ENCODE assay signal across 22 cellular contexts in the genomic region with DNA sequence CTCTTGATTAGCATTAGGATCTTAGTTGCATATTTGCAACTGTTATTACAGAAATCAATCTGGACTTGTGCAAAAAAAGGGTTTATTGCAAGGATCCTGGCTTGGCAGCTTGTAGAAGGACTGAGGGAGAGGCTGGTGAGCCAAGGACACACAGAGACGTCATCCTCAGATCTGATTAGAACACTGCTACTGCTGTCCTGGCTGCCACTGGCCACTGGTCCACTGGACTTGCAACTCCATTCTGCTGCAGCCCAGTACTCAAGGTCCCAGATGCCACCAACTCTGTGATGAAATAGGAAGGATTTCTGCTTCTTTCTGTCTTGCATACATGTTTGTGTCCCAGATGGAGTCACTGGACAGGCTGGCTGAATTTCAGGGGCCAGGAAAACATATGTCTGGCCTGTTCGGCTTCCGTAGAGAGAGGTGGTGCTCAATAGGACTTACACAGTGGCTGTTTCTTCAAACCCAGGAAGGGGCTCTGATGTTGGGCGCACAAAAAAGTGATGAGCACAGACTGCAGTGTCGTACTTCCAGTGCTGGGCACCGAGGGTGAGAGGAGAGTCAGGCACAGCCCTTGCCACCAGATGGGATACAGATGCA.
DNase-seq lines count a peak whose midpoint lies in the region; ATAC-seq, FAIRE-seq and TF ChIP-seq lines count a peak whose summit lies in the region.
"Had no signal": no experiment of that assay in that cellular context is flagged by ENCODE, and none has a peak within 500 bp of the region (broad histone marks: within the 10 kb centered on the region; RNA-seq: fewer than 3 reads in every experiment).

No MANE protein-coding gene starts in this region.

- peak; percentile 4 for DNase-seq in activated CD8-positive, alpha-beta T cell treated with anti-CD3 and anti-CD28 coated beads, Interleukin-2, amount 10 ng/mL, durations not matched to agents 7 days and 5 days
- DNase-seq in activated CD8-positive, alpha-beta T cell treated with anti-CD3 and anti-CD28 coated beads for 36 hours = no peak
- DNase-seq in K562 (ENCODE audit: extremely low read depth in 1 of 4, low spot score in 3 of 4) = no peak
- DNase-seq in glutamatergic neuron = no peak
- peak; percentile 76 for DNase-seq in sigmoid colon
- no peak for DNase-seq in activated CD4-positive, alpha-beta T cell treated with anti-CD3 and anti-CD28 coated beads, Interleukin-2, amount 10 ng/mL, durations not matched to agents 7 days and 5 days
- DNase-seq in activated CD4-positive, alpha-beta T cell treated with anti-CD3 and anti-CD28 coated beads, Interleukin-2, amount 50 U/mL, for 4 hours = no peak
- DNase-seq: Calu3; CD4-positive, alpha-beta memory T cell; DMS79; GM23248; NCI-H187 treated with DMSO at 0.1 percent for 48 hours; NCI-H446; NCI-H69; OCI-M1 had no signal

- no peaks in the 10 kb centered on the region for H3K4me1 Mint-ChIP-seq in activated CD8-positive, alpha-beta T cell treated with anti-CD3 and anti-CD28 coated beads, Interleukin-2, amount 10 ng/mL, durations not matched to agents 7 days and 5 days (ENCODE audit: low read depth)
- no peaks in the 10 kb centered on the region for H3K4me1 Mint-ChIP-seq in activated CD8-positive, alpha-beta T cell treated with anti-CD3 and anti-CD28 coated beads for 36 hours (ENCODE audit: low read depth)
- H3K4me1 Mint-ChIP-seq in glutamatergic neuron (ENCODE audit: low read depth, unreplicated experiment) = no peaks in the 10 kb centered on the region
- H3K4me1 Mint-ChIP-seq in activated CD4-positive, alpha-beta T cell treated with anti-CD3 and anti-CD28 coated beads, Interleukin-2, amount 10 ng/mL, durations not matched to agents 7 days and 5 days = no peaks in the 10 kb centered on the region
- H3K4me1 Mint-ChIP-seq: CD4-positive, alpha-beta memory T cell; IgD-negative memory B cell had no signal

- no peak overlapping the region for H3K27ac Mint-ChIP-seq in activated CD8-positive, alpha-beta T cell treated with anti-CD3 and anti-CD28 coated beads, Interleukin-2, amount 10 ng/mL, durations not matched to agents 7 days and 5 days
- H3K27ac Mint-ChIP-seq in activated CD8-positive, alpha-beta T cell treated with anti-CD3 and anti-CD28 coated beads for 36 hours = no peak overlapping the region
- peak overlapping the region; percentile 39 for H3K27ac Mint-ChIP-seq in glutamatergic neuron (ENCODE audit: unreplicated experiment)
- H3K27ac Mint-ChIP-seq in activated CD4-positive, alpha-beta T cell treated with anti-CD3 and anti-CD28 coated beads, Interleukin-2, amount 10 ng/mL, durations not matched to agents 7 days and 5 days = no peak overlapping the region
- H3K27ac Mint-ChIP-seq: CD4-positive, alpha-beta memory T cell; IgD-negative memory B cell had no signal

- CTCF ChIA-PET in activated CD8-positive, alpha-beta T cell treated with anti-CD3 and anti-CD28 coated beads, Interleukin-2, amount 10 ng/mL, durations not matched to agents 7 days and 5 days (lab: Charles Lee) = no interaction called here
- CTCF ChIA-PET in activated CD8-positive, alpha-beta T cell treated with anti-CD3 and anti-CD28 coated beads for 36 hours (lab: Charles Lee) = no interaction called here
- CTCF ChIA-PET in K562 (lab: Yijun Ruan, JAX; ENCODE audit: low intra/inter-chr PET ratio) = no interaction called here
- CTCF ChIA-PET in activated CD4-positive, alpha-beta T cell treated with anti-CD3 and anti-CD28 coated beads, Interleukin-2, amount 10 ng/mL, durations not matched to agents 7 days and 5 days (lab: Charles Lee) = no interaction called here

- H3K4me3 Mint-ChIP-seq in activated CD8-positive, alpha-beta T cell treated with anti-CD3 and anti-CD28 coated beads, Interleukin-2, amount 10 ng/mL, durations not matched to agents 7 days and 5 days = no peak overlapping the region
- H3K4me3 Mint-ChIP-seq in activated CD8-positive, alpha-beta T cell treated with anti-CD3 and anti-CD28 coated beads for 36 hours = no peak overlapping the region
- H3K4me3 Mint-ChIP-seq in glutamatergic neuron (ENCODE audit: unreplicated experiment) = no peak overlapping the region
- no peak overlapping the region for H3K4me3 Mint-ChIP-seq in activated CD4-positive, alpha-beta T cell treated with anti-CD3 and anti-CD28 coated beads, Interleukin-2, amount 10 ng/mL, durations not matched to agents 7 days and 5 days
- H3K4me3 Mint-ChIP-seq: CD4-positive, alpha-beta memory T cell; IgD-negative memory B cell had no signal

- H3K4me3 ChIP-seq in K562 = no peak overlapping the region
- H3K4me3 ChIP-seq in sigmoid colon = no peak overlapping the region
- H3K4me3 ChIP-seq: GM23248 had no signal

- H3K4me1 ChIP-seq in K562 (replicated peaks in 1 of 2; ENCODE audit: control insufficient read depth in 2 of 2, insufficient read depth in 2 of 2, low read length in 2 of 2) (no peaks in the 10 kb centered on the region), sigmoid colon (peaks cover 0 to 52% (median 35%) of the 10 kb centered on the region in 4 donors)

- no peak for TF ChIP-seq CTCF in activated CD8-positive, alpha-beta T cell treated with anti-CD3 and anti-CD28 coated beads for 36 hours (IDR thresholded peaks at IDR 0.05)
- TF ChIP-seq CTCF in K562 (IDR thresholded peaks at IDR 0.05 in 2 of 3, conservative IDR thresholded peaks at IDR 0.05 in 1 of 3; ENCODE audit: insufficient read depth in 2 of 3, low read depth in 1 of 3, low read length in 3 of 3) = no peak
- no peak for TF ChIP-seq CTCF in glutamatergic neuron (IDR thresholded peaks at IDR 0.05; ENCODE audit: partially characterized antibody, unreplicated experiment)
- TF ChIP-seq CTCF in sigmoid colon (IDR thresholded peaks at IDR 0.05) = no peak

- H3K9me1 ChIP-seq in K562 (ENCODE audit: control insufficient read depth, insufficient read depth, low read length) = no peaks in the 10 kb centered on the region

- TF ChIP-seq EP300 in K562 (IDR thresholded peaks at IDR 0.05; ENCODE audit: low read length) (no peak), sigmoid colon (IDR thresholded peaks at IDR 0.05) (no peak)

- H3K79me2 ChIP-seq in K562 (ENCODE audit: control insufficient read depth, insufficient read depth, low read length) = no peaks in the 10 kb centered on the region

- no peak for TF ChIP-seq POLR2A in K562 (conservative IDR thresholded peaks at IDR 0.05)
- TF ChIP-seq POLR2A in sigmoid colon (IDR thresholded peaks at IDR 0.05) = no peak

- H3K27me3 Mint-ChIP-seq in activated CD8-positive, alpha-beta T cell treated with anti-CD3 and anti-CD28 coated beads, Interleukin-2, amount 10 ng/mL, durations not matched to agents 7 days and 5 days (ENCODE audit: low read depth) = peaks cover 8% of the 10 kb centered on the region
- peaks cover 4% of the 10 kb centered on the region for H3K27me3 Mint-ChIP-seq in activated CD8-positive, alpha-beta T cell treated with anti-CD3 and anti-CD28 coated beads for 36 hours
- peaks cover 9% of the 10 kb centered on the region for H3K27me3 Mint-ChIP-seq in glutamatergic neuron (ENCODE audit: unreplicated experiment)
- H3K27me3 Mint-ChIP-seq in activated CD4-positive, alpha-beta T cell treated with anti-CD3 and anti-CD28 coated beads, Interleukin-2, amount 10 ng/mL, durations not matched to agents 7 days and 5 days = peaks cover under 1% of the 10 kb centered on the region

- 0% methylated on average over 6 of the region's 6 CpGs for WGBS in K562 (ENCODE audit: insufficient coverage, low coverage, missing lambda C conversion rate)
- WGBS in sigmoid colon, 2 donors = 92 to 94% methylated on average over 6 of the region's 6 CpGs

- H3K4me2 ChIP-seq in K562 (ENCODE audit: insufficient read depth, low read length) = no peak overlapping the region

- TF ChIP-seq RAD21 in K562 (CRISPR knock-in tag; conservative IDR thresholded peaks at IDR 0.05 in 1 of 2, IDR thresholded peaks at IDR 0.05 in 1 of 2) = no peak

- no peaks in the 10 kb centered on the region for H4K20me1 ChIP-seq in K562 (replicated peaks; ENCODE audit: control insufficient read depth, insufficient read depth, low read length)

- H3K27me3 ChIP-seq in K562 (ENCODE audit: control insufficient read depth in 2 of 2, insufficient read depth in 2 of 2, low read length in 2 of 2) = peaks cover 0 to 12% of the 10 kb centered on the region in 2 experiments; a peak in 2 of 5 replicates
- no peaks in the 10 kb centered on the region for H3K27me3 ChIP-seq in sigmoid colon

- H3K36me3 Mint-ChIP-seq in activated CD8-positive, alpha-beta T cell treated with anti-CD3 and anti-CD28 coated beads, Interleukin-2, amount 10 ng/mL, durations not matched to agents 7 days and 5 days (ENCODE audit: low read depth) = no peaks in the 10 kb centered on the region
- no peaks in the 10 kb centered on the region for H3K36me3 Mint-ChIP-seq in activated CD8-positive, alpha-beta T cell treated with anti-CD3 and anti-CD28 coated beads for 36 hours (ENCODE audit: low read depth)
- H3K36me3 Mint-ChIP-seq in glutamatergic neuron (ENCODE audit: unreplicated experiment) = peaks cover 44% of the 10 kb centered on the region
- no peaks in the 10 kb centered on the region for H3K36me3 Mint-ChIP-seq in activated CD4-positive, alpha-beta T cell treated with anti-CD3 and anti-CD28 coated beads, Interleukin-2, amount 10 ng/mL, durations not matched to agents 7 days and 5 days (ENCODE audit: low read depth)
- H3K36me3 Mint-ChIP-seq: CD4-positive, alpha-beta memory T cell; IgD-negative memory B cell had no signal

- POLR2A ChIA-PET in activated CD8-positive, alpha-beta T cell treated with anti-CD3 and anti-CD28 coated beads, Interleukin-2, amount 10 ng/mL, durations not matched to agents 7 days and 5 days (lab: Charles Lee) = no interaction called here
- POLR2A ChIA-PET in activated CD8-positive, alpha-beta T cell treated with anti-CD3 and anti-CD28 coated beads for 36 hours (lab: Charles Lee) = no interaction called here
- POLR2A ChIA-PET in K562 (lab: Yijun Ruan, JAX) = no interaction called here
- POLR2A ChIA-PET in activated CD4-positive, alpha-beta T cell treated with anti-CD3 and anti-CD28 coated beads, Interleukin-2, amount 10 ng/mL, durations not matched to agents 7 days and 5 days (lab: Charles Lee) = no interaction called here

- H3K9me3 Mint-ChIP-seq in activated CD8-positive, alpha-beta T cell treated with anti-CD3 and anti-CD28 coated beads, Interleukin-2, amount 10 ng/mL, durations not matched to agents 7 days and 5 days (ENCODE audit: insufficient read depth) = peaks cover 5% of the 10 kb centered on the region
- peaks cover 9% of the 10 kb centered on the region for H3K9me3 Mint-ChIP-seq in activated CD8-positive, alpha-beta T cell treated with anti-CD3 and anti-CD28 coated beads for 36 hours
- peaks cover 3% of the 10 kb centered on the region for H3K9me3 Mint-ChIP-seq in glutamatergic neuron (ENCODE audit: unreplicated experiment)
- H3K9me3 Mint-ChIP-seq in activated CD4-positive, alpha-beta T cell treated with anti-CD3 and anti-CD28 coated beads, Interleukin-2, amount 10 ng/mL, durations not matched to agents 7 days and 5 days = peaks cover 5% of the 10 kb centered on the region

- H3K27ac ChIP-seq in K562 (ENCODE audit: extremely low read depth, low read depth, low read length) (no peak overlapping the region), sigmoid colon (peak overlapping the region in 3 of 4 donors; percentile 46 to 80 (median 77))
- H3K27ac ChIP-seq: 22Rv1, GM23248, HL-60 had no signal

- H3K9ac ChIP-seq in K562 (ENCODE audit: insufficient read depth in 1 of 2, low read depth in 2 of 2, low read length in 2 of 2) = no peak overlapping the region
- H3K9ac ChIP-seq: GM23248 had no signal

- intact Hi-C loops in activated CD8-positive, alpha-beta T cell treated with anti-CD3 and anti-CD28 coated beads for 36 hours (cut with micrococcal nuclease) = no loop called here
- intact Hi-C loops in K562 (cut with micrococcal nuclease) = no loop called here
- intact Hi-C loops in sigmoid colon (cut with DNase I) = loop anchor here (5.0 kb wide), 1 partner anchor 46 kb away; no protein-coding TSS in a partner anchor

- ATAC-seq in activated CD8-positive, alpha-beta T cell treated with anti-CD3 and anti-CD28 coated beads, Interleukin-2, amount 10 ng/mL, durations not matched to agents 7 days and 5 days = no peak
- no peak for ATAC-seq in activated CD8-positive, alpha-beta T cell treated with anti-CD3 and anti-CD28 coated beads for 36 hours
- ATAC-seq in K562 = no peak
- no peak for ATAC-seq in GM21381 (IDR thresholded peaks at IDR 0.05; ENCODE audit: unreplicated experiment)
- ATAC-seq: HCT116 had no signal

- in situ Hi-C loops in K562 (cut with MboI) = no loop called here

- BruUV-seq in K562 (replicated peaks; lab: Mats Ljungman, UMichigan) = no TSS peak

- no peaks in the 10 kb centered on the region for H3K36me3 ChIP-seq in K562 (ENCODE audit: control insufficient read depth, insufficient read depth, low read length)
- no peaks in the 10 kb centered on the region for H3K36me3 ChIP-seq in sigmoid colon

- no peak for FAIRE-seq in K562 (lab: Jason Lieb, UNC)
- FAIRE-seq: GM19239, HTR-8/SVneo had no signal

- H2AFZ ChIP-seq in K562 (ENCODE audit: low read depth, low read length) = no peak overlapping the region
- H2AFZ ChIP-seq: GM23248 had no signal

- H3K9me3 ChIP-seq in K562 (replicated peaks; ENCODE audit: control insufficient read depth, insufficient read depth, low read depth, low read length) = no peaks in the 10 kb centered on the region
- H3K9me3 ChIP-seq in sigmoid colon = peaks cover 0 to 9% (median 3%) of the 10 kb centered on the region in 4 donors

Comparison
In these comparisons a context has a peak if more than half of its experiments do, and no peak if none do; other contexts are left out.
1. DNase-seq: peak in activated CD8-positive, alpha-beta T cell treated with anti-CD3 and anti-CD28 coated beads, Interleukin-2, amount 10 ng/mL, durations not matched to agents 7 days and 5 days (single experiment) and sigmoid colon (single experiment); none in activated CD8-positive, alpha-beta T cell treated with anti-CD3 and anti-CD28 coated beads for 36 hours (single experiment), K562 (0 of 4), glutamatergic neuron (single experiment), activated CD4-positive, alpha-beta T cell treated with anti-CD3 and anti-CD28 coated beads, Interleukin-2, amount 10 ng/mL, durations not matched to agents 7 days and 5 days (single experiment) and activated CD4-positive, alpha-beta T cell treated with anti-CD3 and anti-CD28 coated beads, Interleukin-2, amount 50 U/mL, for 4 hours (0 of 2).